ENCODE assay signal across 14 cellular contexts in genomic region chr12:112327209-112327930, GRCh38.
"Had no signal": no experiment of that assay in that cellular context is flagged by ENCODE, and none has a peak within 500 bp of the region (broad histone marks: within the 10 kb centered on the region; RNA-seq: fewer than 3 reads in every experiment).

No MANE protein-coding gene starts in this region.

- H3K36me3 ChIP-seq: adrenal gland, tibial artery, WERI-Rb-1 had no signal

- H3K27me3 Mint-ChIP-seq: activated CD4-positive, alpha-beta T cell treated with anti-CD3 and anti-CD28 coated beads, Interleukin-2, amount 10 ng/mL, durations not matched to agents 7 days and 5 days; central memory CD8-positive, alpha-beta T cell; naive thymus-derived CD4-positive, alpha-beta T cell; stimulated activated memory B cell treated with anti-CD40 and anti-IgM and Interleukin-4, amounts not matched to agents 10 μg/mL and 1 μg/mL and 100 μg/mL, for 72 hours had no signal

- DNase-seq: activated CD4-positive, alpha-beta T cell treated with anti-CD3 and anti-CD28 coated beads, Interleukin-2, amount 10 ng/mL, durations not matched to agents 7 days and 5 days; activated naive CD4-positive, alpha-beta T cell treated with anti-CD3 and anti-CD28 coated beads, Interleukin-2, amount 50 U/mL, for 16 hours; activated T-cell treated with anti-CD3 and anti-CD28 coated beads for 4 hours; adrenal gland; head of caudate nucleus; mammary epithelial cell; naive thymus-derived CD4-positive, alpha-beta T cell; right cardiac atrium; tibial artery; WERI-Rb-1 had no signal

- H3K4me3 ChIP-seq: adrenal gland, tibial artery had no signal

- H3K9me3 ChIP-seq: tibial artery had no signal

- H3K27ac Mint-ChIP-seq: activated CD4-positive, alpha-beta T cell treated with anti-CD3 and anti-CD28 coated beads, Interleukin-2, amount 10 ng/mL, durations not matched to agents 7 days and 5 days; activated T-helper 2 cell treated with anti-CD3 and anti-CD28 coated beads, Interferon-gamma antibody, Interleukin-2, Interleukin-4, amounts not matched to agents 10 μg/mL and 5 μg/mL and 100 μg/mL, durations not matched to agents 14 hours and 24 hours and 36 hours; naive thymus-derived CD4-positive, alpha-beta T cell; stimulated activated memory B cell treated with anti-CD40 and anti-IgM and Interleukin-4, amounts not matched to agents 10 μg/mL and 1 μg/mL and 100 μg/mL, for 72 hours had no signal

- ATAC-seq: esophagus mucosa; naive thymus-derived CD4-positive, alpha-beta T cell; right cardiac atrium; stimulated activated memory B cell treated with anti-CD40 and anti-IgM and Interleukin-4, amounts not matched to agents 10 μg/mL and 1 μg/mL and 100 μg/mL, for 72 hours had no signal

- H3K4me3 Mint-ChIP-seq: activated CD4-positive, alpha-beta T cell treated with anti-CD3 and anti-CD28 coated beads, Interleukin-2, amount 10 ng/mL, durations not matched to agents 7 days and 5 days; central memory CD8-positive, alpha-beta T cell; naive thymus-derived CD4-positive, alpha-beta T cell; stimulated activated memory B cell treated with anti-CD40 and anti-IgM and Interleukin-4, amounts not matched to agents 10 μg/mL and 1 μg/mL and 100 μg/mL, for 72 hours had no signal

- H3K9me3 Mint-ChIP-seq: activated CD4-positive, alpha-beta T cell treated with anti-CD3 and anti-CD28 coated beads, Interleukin-2, amount 10 ng/mL, durations not matched to agents 7 days and 5 days; activated T-helper 2 cell treated with anti-CD3 and anti-CD28 coated beads, Interferon-gamma antibody, Interleukin-2, Interleukin-4, amounts not matched to agents 10 μg/mL and 5 μg/mL and 100 μg/mL, durations not matched to agents 14 hours and 24 hours and 36 hours; central memory CD8-positive, alpha-beta T cell; naive thymus-derived CD4-positive, alpha-beta T cell; stimulated activated memory B cell treated with anti-CD40 and anti-IgM and Interleukin-4, amounts not matched to agents 10 μg/mL and 1 μg/mL and 100 μg/mL, for 72 hours had no signal

- H3K27me3 ChIP-seq: adrenal gland, tibial artery had no signal

- H3K36me3 Mint-ChIP-seq: naive thymus-derived CD4-positive, alpha-beta T cell; stimulated activated memory B cell treated with anti-CD40 and anti-IgM and Interleukin-4, amounts not matched to agents 10 μg/mL and 1 μg/mL and 100 μg/mL, for 72 hours had no signal

- H3K4me1 Mint-ChIP-seq: activated CD4-positive, alpha-beta T cell treated with anti-CD3 and anti-CD28 coated beads, Interleukin-2, amount 10 ng/mL, durations not matched to agents 7 days and 5 days had no signal

- H3K27ac ChIP-seq: adrenal gland, tibial artery, WERI-Rb-1 had no signal
